ENCODE assay signal across 15 cellular contexts in the genomic region with DNA sequence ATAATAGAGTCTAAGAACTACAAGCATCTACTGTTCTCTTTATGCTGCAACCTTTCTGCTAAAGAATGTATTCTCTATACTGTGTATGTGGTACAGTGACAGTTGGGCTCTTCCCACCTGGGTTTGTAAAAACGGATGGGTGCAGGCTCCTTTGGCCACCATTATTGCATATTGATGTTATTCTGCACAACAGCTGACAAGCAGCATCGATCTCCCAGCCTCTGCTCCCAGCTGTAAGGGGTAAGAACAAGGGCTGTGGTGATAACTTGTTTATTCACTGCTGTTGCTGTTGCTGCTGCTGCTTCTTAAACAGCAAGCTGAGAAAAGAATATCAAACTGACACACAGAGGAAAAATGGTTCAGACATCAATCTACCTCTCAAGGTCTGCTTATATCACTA. TPM values are rescaled to one million over a fixed set of nuclear protein-coding genes. Genes with fewer than 3 reads are reported as not detected.
DNase-seq lines count a peak whose midpoint lies in the region; ATAC-seq, FAIRE-seq and TF ChIP-seq lines count a peak whose summit lies in the region.
"Had no signal": no experiment of that assay in that cellular context is flagged by ENCODE, and none has a peak within 500 bp of the region (broad histone marks: within the 10 kb centered on the region; RNA-seq: fewer than 3 reads in every experiment).

No MANE protein-coding gene starts in this region.

- CTCF ChIA-PET in A549 (lab: Yijun Ruan, JAX) (interaction anchor here (1.1 kb wide), 1 partner anchor 75 kb away, joined by 3 read pairs; the partner anchor contains the start of gene TRIM13), mammary epithelial cell (lab: Charles Lee; ENCODE audit: low non-redundant PET) (interaction anchor here (0.5 kb wide), 1 partner anchor 735 kb away, joined by 3 read pairs; no protein-coding TSS in a partner anchor)

- no peaks in the 10 kb centered on the region for H3K9me2 ChIP-seq in GM23248 (ENCODE audit: insufficient read depth)

- H2AFZ ChIP-seq in GM23248 (peak overlapping the region; percentile 14; the same call in 1 of the 2 replicates), mammary epithelial cell (ENCODE audit: low read depth, low read length) (no peak overlapping the region)

- 10% methylated on average over 2 of the region's 2 CpGs for whole genome bisulfite sequencing in A549 (ENCODE audit: missing lambda C conversion rate)
- WGBS in GM23248 (ENCODE audit: low coverage in 1 of 2, low lambda C conversion rate in 2 of 2, missing lambda C conversion rate in 2 of 2), 2 experiments: 61 to 62% methylated on average over 2 of the region's 2 CpGs
- WGBS in mammary epithelial cell (ENCODE audit: low coverage, missing lambda C conversion rate): 70% methylated on average over 2 of the region's 2 CpGs

- H3K79me2 ChIP-seq in GM23248 (ENCODE audit: insufficient read depth) (peaks cover 97% of the 10 kb centered on the region), mammary epithelial cell (ENCODE audit: insufficient read depth, low read length) (peaks cover 95% of the 10 kb centered on the region)

- H3K27me3 Mint-ChIP-seq in mesothelial cell of epicardium (ENCODE audit: low read depth): no peaks in the 10 kb centered on the region

- H3K4me2 ChIP-seq in A549: peak overlapping the region; percentile 66
- H3K4me2 ChIP-seq in GM23248 (ENCODE audit: unreplicated experiment): peak overlapping the region; percentile 38
- H3K4me2 ChIP-seq in mammary epithelial cell (ENCODE audit: insufficient read depth, low read depth, low read length): peak overlapping the region; percentile 40

- H3K4me3 Mint-ChIP-seq in mesothelial cell of epicardium: no peak overlapping the region
- H3K4me3 Mint-ChIP-seq: activated T-cell treated with anti-CD3 and anti-CD28 coated beads, Interleukin-2, amount 50 U/mL, for 24 hours had no signal

- no peaks in the 10 kb centered on the region for H3K9me3 Mint-ChIP-seq in mesothelial cell of epicardium
- H3K9me3 Mint-ChIP-seq: activated T-cell treated with anti-CD3 and anti-CD28 coated beads, Interleukin-2, amount 50 U/mL, for 24 hours had no signal

- intact Hi-C loops in mammary epithelial cell (cut with micrococcal nuclease): no loop called here

- H3K27ac Mint-ChIP-seq in mesothelial cell of epicardium: peak overlapping the region; percentile 9
- H3K27ac Mint-ChIP-seq: activated T-cell treated with anti-CD3 and anti-CD28 coated beads, Interleukin-2, amount 50 U/mL, for 24 hours had no signal

- no peak for FAIRE-seq in A549 (lab: Jason Lieb, UNC)

- TF ChIP-seq RAD21 in A549 (conservative IDR thresholded peaks at IDR 0.05 in 1 of 2, IDR thresholded peaks at IDR 0.05 in 1 of 2): no peak

- no peak overlapping the region for H3K4me3 ChIP-seq in A549
- peak overlapping the region; percentile 8; the same call in 1 of the 2 replicates for H3K4me3 ChIP-seq in GM23248
- peak overlapping the region in 1 of 3 experiments; percentile 22 for H3K4me3 ChIP-seq in mammary epithelial cell (replicated peaks in 1 of 3; ENCODE audit: insufficient read depth in 1 of 3, low read depth in 2 of 3, low read length in 3 of 3)
- H3K4me3 ChIP-seq: cardiac muscle cell, gastrocnemius medialis, HAP-1, upper lobe of right lung had no signal

- ATAC-seq in A549 (no peak), HG03095 (IDR thresholded peaks at IDR 0.05; ENCODE audit: unreplicated experiment) (no peak)
- ATAC-seq: gastrocnemius medialis, left cardiac atrium, upper lobe of right lung had no signal

- POLR2A ChIA-PET in A549 (lab: Yijun Ruan, JAX): interaction anchor here (1.4 to 2.2 kb wide), 2 partner anchors 9 to 74 kb away, joined by 5 to 10 read pairs; partner anchors contain the start of gene TRIM13

- H3F3A ChIP-seq in GM23248 (ENCODE audit: insufficient read depth): 0 out of 2 replicates have a peak, but pooled peaks cover 6% of the 10 kb centered on the region

- TF ChIP-seq EP300 in A549 (IDR thresholded peaks at IDR 0.05): no peak

- H3K27ac ChIP-seq in A549: peak overlapping the region; percentile 25 to 31; a peak in 3 of 6 replicates
- H3K27ac ChIP-seq in GM23248: no peak overlapping the region
- H3K27ac ChIP-seq in mammary epithelial cell (ENCODE audit: insufficient read depth, low read depth, low read length): no peak overlapping the region
- H3K27ac ChIP-seq: cardiac muscle cell, gastrocnemius medialis, upper lobe of right lung had no signal

- no peaks in the 10 kb centered on the region for H3K27me3 ChIP-seq in GM23248 (replicated peaks; ENCODE audit: insufficient read depth)
- no peaks in the 10 kb centered on the region for H3K27me3 ChIP-seq in mammary epithelial cell (ENCODE audit: insufficient read depth, low read length)
- H3K27me3 ChIP-seq: cardiac muscle cell, gastrocnemius medialis, upper lobe of right lung had no signal

- H3K9ac ChIP-seq in GM23248 (0 out of 2 replicates have a peak overlapping the region, but pooled peaks have one; percentile 0), mammary epithelial cell (ENCODE audit: insufficient read depth, low read length) (no peak overlapping the region)

- DNase-seq in A549 (ENCODE audit: low read depth in 1 of 2, low spot score in 1 of 2): no peak
- no peak for DNase-seq in GM23248
- no peak for DNase-seq in mammary epithelial cell
- DNase-seq in mesothelial cell of epicardium (ENCODE audit: low spot score in 2 of 2, unreplicated experiment in 2 of 2): no peak
- DNase-seq in DMS79 treated with DMSO at 0.1 percent for 48 hours (lab: John Stamatoyannopoulos, UW): no peak
- DNase-seq in putamen (ENCODE audit: low spot score): no peak
- DNase-seq in DMS114 treated with DMSO at 0.1 percent for 48 hours (lab: John Stamatoyannopoulos, UW; ENCODE audit: unreplicated experiment): no peak
- DNase-seq: activated T-cell treated with anti-CD3 and anti-CD28 coated beads, Interleukin-2, amount 50 U/mL, for 24 hours; gastrocnemius medialis; left cardiac atrium; RPMI8226; upper lobe of right lung had no signal

- H3K4me1 ChIP-seq in A549 (peaks cover 79% of the 10 kb centered on the region), GM23248 (ENCODE audit: insufficient read depth) (peaks cover 61% of the 10 kb centered on the region), mammary epithelial cell (ENCODE audit: insufficient read depth, low read length) (peaks cover 10% of the 10 kb centered on the region)
- H3K4me1 ChIP-seq: upper lobe of right lung had no signal

- TF ChIP-seq POLR2A in A549 (IDR thresholded peaks at IDR 0.05; ENCODE audit: low read length): no peak

- TF ChIP-seq CTCF in A549 (IDR thresholded peaks at IDR 0.05) (no peak), mammary epithelial cell (conservative IDR thresholded peaks at IDR 0.05 in 1 of 2, IDR thresholded peaks at IDR 0.05 in 1 of 2; ENCODE audit: extremely low read depth in 1 of 2, insufficient read depth in 1 of 2, low read depth in 1 of 2, low read length in 2 of 2) (no peak), mesothelial cell of epicardium (IDR thresholded peaks at IDR 0.05; ENCODE audit: unreplicated experiment) (no peak)

- peaks cover 17% of the 10 kb centered on the region for H3K4me1 Mint-ChIP-seq in mesothelial cell of epicardium

- H4K20me1 ChIP-seq in GM23248 (ENCODE audit: insufficient read depth): no peaks in the 10 kb centered on the region
- H4K20me1 ChIP-seq in mammary epithelial cell (ENCODE audit: insufficient read depth, low read length): peaks cover 2% of the 10 kb centered on the region

- H3K9me3 ChIP-seq in A549 (no peaks in the 10 kb centered on the region), GM23248 (ENCODE audit: low read depth) (no peaks in the 10 kb centered on the region), mammary epithelial cell (replicated peaks; ENCODE audit: insufficient read depth, low read length) (no peaks in the 10 kb centered on the region)
- H3K9me3 ChIP-seq: gastrocnemius medialis, HAP-1, upper lobe of right lung had no signal

- peaks cover 9% of the 10 kb centered on the region; the same call in 1 of the 2 replicates for H3K36me3 ChIP-seq in GM23248 (ENCODE audit: low read depth)
- H3K36me3 ChIP-seq in mammary epithelial cell (ENCODE audit: insufficient read depth, low read length): peaks cover 26% of the 10 kb centered on the region
- H3K36me3 ChIP-seq: cardiac muscle cell had no signal

- no TSS peak for BruUV-seq in mammary epithelial cell (replicated peaks; lab: Mats Ljungman, UMichigan)

- no peaks in the 10 kb centered on the region for H3K36me3 Mint-ChIP-seq in mesothelial cell of epicardium

- dilution Hi-C loops in mammary epithelial cell (cut with HindIII; ENCODE audit: low sequenced_read_pairs): no loop called here

- in situ Hi-C loops in GM23248 (cut with MboI): no loop called here
- in situ Hi-C loops in mammary epithelial cell (cut with MboI; ENCODE audit: low sequenced_read_pairs in 2 of 2): no loop called here

TF ChIP-seq in A549, 52 proteins besides CTCF, POLR2A, EP300 and RAD21:
- TF ChIP-seq MAZ (IDR thresholded peaks at IDR 0.05; ENCODE audit: borderline replicate concordance, low read depth, low read length) (no peak), POLR2AphosphoS2 (conservative IDR thresholded peaks at IDR 0.05; ENCODE audit: low read length) (no peak), RFX5 (IDR thresholded peaks at IDR 0.05) (no peak)
- TF ChIP-seq, protein P1, sequence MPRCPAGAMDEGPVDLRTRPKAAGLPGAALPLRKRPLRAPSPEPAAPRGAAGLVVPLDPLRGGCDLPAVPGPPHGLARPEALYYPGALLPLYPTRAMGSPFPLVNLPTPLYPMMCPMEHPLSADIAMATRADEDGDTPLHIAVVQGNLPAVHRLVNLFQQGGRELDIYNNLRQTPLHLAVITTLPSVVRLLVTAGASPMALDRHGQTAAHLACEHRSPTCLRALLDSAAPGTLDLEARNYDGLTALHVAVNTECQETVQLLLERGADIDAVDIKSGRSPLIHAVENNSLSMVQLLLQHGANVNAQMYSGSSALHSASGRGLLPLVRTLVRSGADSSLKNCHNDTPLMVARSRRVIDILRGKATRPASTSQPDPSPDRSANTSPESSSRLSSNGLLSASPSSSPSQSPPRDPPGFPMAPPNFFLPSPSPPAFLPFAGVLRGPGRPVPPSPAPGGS (IDR thresholded peaks at IDR 0.05): no peak
TF ChIP-seq in A549: peak in this region for 0.

RNA-seq across cellular contexts. Expression of gene KCNRG, which starts 56.2 kb away (rescaled TPM):
- polyA plus RNA-seq in A549 (2011; rRNA removed): 1.4 and 1.5 TPM in 2 replicates
- polyA plus RNA-seq in A549 (2012; cell fraction: cytosol; rRNA removed): 0.17 and 0.28 TPM in 2 replicates
- polyA plus RNA-seq in A549 (2012; cell fraction: nucleus; rRNA removed): 0.29 and 0.34 TPM in 2 replicates
- 0.29 to 0.63 TPM (median 0.53 TPM) in 3 replicates for polyA plus RNA-seq in A549 (2017; fragmentation: RNase III; extraction: RNeasy Plus Mini Kit Qiagen cat#74134 plus additional on column Dnase treatment)
- polyA minus RNA-seq in A549 (2011; rRNA and poly(A)+ RNA removed): 2.2 and 3.1 TPM in 2 replicates
- 0.97 TPM in 1 of 2 replicates, not detected in the other for total RNA-seq in GM23248 (2014; rRNA removed; shearing (Covaris generic))
- 0.15 and 0.30 TPM in 2 replicates for polyA plus RNA-seq in GM23248 (2016; fragmentation: Nextera tagmentation; extraction: Ambion mirVana)
- 1 to 10 TPM in 1 of 2 donors, under 1 TPM in 1; 0.75 to 1.7 TPM for total RNA-seq in mammary epithelial cell
- 0.70 TPM for polyA plus RNA-seq in mammary epithelial cell
- polyA minus RNA-seq in mammary epithelial cell: not detected
- 0.88 to 1.4 TPM (median 1.3 TPM) in 3 replicates for total RNA-seq in mesothelial cell of epicardium
- polyA plus RNA-seq: cardiac muscle cell had no signal

Comparison
In these comparisons a context has a peak if more than half of its experiments do, and no peak if none do; other contexts are left out.
1. H3K27ac ChIP-seq: peak in A549 (2 of 2); none in GM23248 (single experiment) and mammary epithelial cell (single experiment).
2. Peak in every context shown above with its lines, with median percentiles within 50 percentile points of each other: H3K4me2 ChIP-seq.